In the genomic region with DNA sequence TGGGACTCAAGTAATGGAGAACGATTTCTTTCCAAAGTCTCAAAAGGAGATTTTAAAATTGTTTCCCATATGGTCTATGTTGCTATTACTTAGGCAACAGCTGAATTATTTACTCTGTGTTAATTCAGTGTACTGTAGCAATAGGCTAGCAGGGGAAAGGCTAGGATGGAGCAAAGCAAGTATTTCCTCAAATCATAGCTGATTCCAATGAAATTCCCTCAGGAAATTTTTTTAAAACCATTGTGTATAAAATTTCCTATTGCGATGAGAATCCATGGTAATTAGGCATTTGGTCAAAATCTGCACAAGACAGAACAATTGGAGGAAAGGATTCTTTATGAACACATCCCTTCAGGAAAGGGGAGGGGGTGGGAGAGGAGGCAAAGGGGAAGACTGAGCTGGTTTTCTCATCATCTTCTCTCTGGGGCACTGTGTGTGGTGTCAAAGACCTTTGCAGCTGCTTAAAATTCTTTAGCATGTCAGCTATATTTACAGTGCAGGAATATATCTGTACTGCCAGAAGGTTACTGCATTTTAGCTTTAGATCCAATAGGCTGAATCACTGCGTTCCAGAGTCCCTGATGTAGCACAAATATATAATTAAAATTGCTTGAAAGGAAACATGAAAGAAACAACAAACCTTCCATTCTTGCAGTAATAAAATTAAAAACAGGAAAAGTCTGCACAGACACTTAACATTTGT, we compare ENCODE assay signal across 8 cellular contexts.
DNase-seq lines count a peak whose midpoint lies in the region; ATAC-seq and TF ChIP-seq lines count a peak whose summit lies in the region.

No MANE protein-coding gene starts in this region.

- peak overlapping the region; percentile 80 for H3K4me3 ChIP-seq in coronary artery
- peak overlapping the region; percentile 6 for H3K4me3 ChIP-seq in mucosa of descending colon

- no peaks in the 10 kb centered on the region for H3K9me3 ChIP-seq in mucosa of descending colon

- ATAC-seq in Right ventricle myocardium inferior = peak; percentile 27
- ATAC-seq in mucosa of descending colon = no peak
- ATAC-seq in GM18867 (IDR thresholded peaks at IDR 0.05; ENCODE audit: unreplicated experiment) = no peak
- no peak for ATAC-seq in HG03442 (IDR thresholded peaks at IDR 0.05; ENCODE audit: unreplicated experiment)

- H3K4me1 ChIP-seq in mucosa of descending colon (ENCODE audit: low read depth) = peaks cover 48% of the 10 kb centered on the region

- CTCF ChIA-PET in HEK293T (lab: Yijun Ruan, JAX) = interaction anchor here (0.6 to 0.9 kb wide), 3 partner anchors 29 to 1381 kb away, joined by 3 to 6 read pairs (median 4); no protein-coding TSS in a partner anchor

- H3K27ac ChIP-seq in coronary artery = peak overlapping the region in 1 of 2 donors; percentile 72

- no peaks in the 10 kb centered on the region for H3K36me3 ChIP-seq in mucosa of descending colon (ENCODE audit: low read depth)

- intact Hi-C loops in Right ventricle myocardium inferior (cut with DNase I) (loop anchor here (1.0 to 10.0 kb wide), 3 partner anchors 95 to 836 kb away; partner anchors contain the start of gene ZNF608), cardiac septum (cut with DNase I) (loop anchor here (2.0 to 5.0 kb wide), 5 partner anchors 44 to 256 kb away; no protein-coding TSS in a partner anchor), mucosa of descending colon (cut with DNase I, micrococcal nuclease) (loop anchor here in 1 of 2 donors (10.0 kb wide), 1 partner anchor 94 kb away; the partner anchor contains the start of gene ZNF608)

- no peak for DNase-seq in Right ventricle myocardium inferior (ENCODE audit: missing footprints)
- no peak for DNase-seq in cardiac septum (ENCODE audit: low spot score)
- no peak for DNase-seq in coronary artery (ENCODE audit: low spot score)
- no peak for DNase-seq in mucosa of descending colon
- DNase-seq in hepatic stellate cell (ENCODE audit: low spot score) = no peak
- no peak for DNase-seq in HEK293T (ENCODE audit: extremely low spot score)

- no peak for TF ChIP-seq CTCF in coronary artery (IDR thresholded peaks at IDR 0.05)
- no peak for TF ChIP-seq CTCF in mucosa of descending colon (IDR thresholded peaks at IDR 0.05)

- POLR2A ChIA-PET in HEK293T (lab: Yijun Ruan, JAX) = interaction anchor here (0.9 to 1.2 kb wide), 7 partner anchors 10 to 97 kb away, joined by 3 to 6 read pairs (median 4); no protein-coding TSS in a partner anchor

TF ChIP-seq in HEK293T, 16 proteins besides CTCF, POLR2A, EP300 and RAD21:
- TF ChIP-seq FOXM1 (IDR thresholded peaks at IDR 0.05; ENCODE audit: borderline replicate concordance) (no peak), BHLHE40 (IDR thresholded peaks at IDR 0.05; ENCODE audit: borderline replicate concordance) (no peak), FOXA1 (IDR thresholded peaks at IDR 0.05) (no peak), PKNOX1 (IDR thresholded peaks at IDR 0.05) (no peak), ARNT (IDR thresholded peaks at IDR 0.05) (no peak), ELF4 (IDR thresholded peaks at IDR 0.05) (no peak), NFRKB (IDR thresholded peaks at IDR 0.05) (no peak), ZNF384 (IDR thresholded peaks at IDR 0.05) (no peak), L3MBTL2 (conservative IDR thresholded peaks at IDR 0.05) (no peak), TARDBP (IDR thresholded peaks at IDR 0.05) (no peak), LEF1 (IDR thresholded peaks at IDR 0.05; ENCODE audit: borderline replicate concordance) (no peak), CTBP1 (IDR thresholded peaks at IDR 0.05; ENCODE audit: borderline replicate concordance) (no peak), SUZ12 (IDR thresholded peaks at IDR 0.05) (no peak), SP1 (IDR thresholded peaks at IDR 0.05) (no peak), FOXK2 (IDR thresholded peaks at IDR 0.05) (no peak), HDGF (IDR thresholded peaks at IDR 0.05; ENCODE audit: borderline replicate concordance) (no peak)
